In the genomic region with DNA sequence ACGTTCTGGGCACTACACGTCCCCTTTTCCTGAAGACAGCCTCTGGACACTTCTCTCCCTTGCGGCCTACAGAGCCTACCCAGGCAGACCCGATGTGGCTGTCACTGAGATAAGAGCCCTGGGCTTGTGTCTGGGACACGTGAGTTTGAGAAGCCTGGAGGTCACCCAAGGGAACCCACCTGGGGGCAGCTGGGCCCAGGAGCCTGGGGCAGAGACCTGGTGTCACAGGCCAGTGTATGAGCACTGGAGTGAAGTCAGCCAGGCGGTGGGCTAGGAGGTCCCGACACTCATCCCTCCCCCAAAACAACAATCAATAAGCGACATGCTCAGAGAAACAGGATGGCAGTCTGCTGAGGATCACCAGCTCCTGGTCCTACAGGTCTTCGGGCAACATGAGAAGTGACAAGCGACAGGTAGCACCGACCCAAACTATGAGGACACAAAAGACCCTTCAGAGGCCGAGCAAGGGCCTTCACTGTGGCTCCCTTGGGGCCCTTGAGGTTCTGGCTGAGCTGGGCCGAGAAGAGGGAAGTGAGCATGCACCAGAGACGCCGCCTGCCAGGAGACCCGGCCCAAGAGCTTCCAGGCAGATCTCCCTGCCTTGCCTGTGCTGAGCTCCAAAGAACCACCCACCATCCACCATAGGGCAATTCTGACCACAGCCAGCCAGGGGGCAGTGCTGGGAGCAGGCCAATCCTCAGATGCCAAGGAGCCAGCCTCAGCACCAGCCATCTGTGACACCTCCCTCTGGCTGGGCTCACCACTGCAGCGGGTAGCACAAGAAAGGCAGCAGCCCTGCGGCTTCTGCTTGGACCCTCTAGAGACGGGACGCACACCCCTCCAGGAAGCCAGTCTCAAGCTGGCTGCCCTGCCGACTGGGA, we compare ENCODE assay signal across 8 cellular contexts. TPM values are rescaled to one million over a fixed set of nuclear protein-coding genes. Genes with fewer than 3 reads are reported as not detected.
DNase-seq lines count a peak whose midpoint lies in the region; ATAC-seq and TF ChIP-seq lines count a peak whose summit lies in the region.

No MANE protein-coding gene starts in this region.

- H3K79me1 ChIP-seq in IMR-90 (ENCODE audit: low read depth in 1 of 2, low read length in 2 of 2), result no peaks in the 10 kb centered on the region

- no peak overlapping the region for H3K4me2 ChIP-seq in IMR-90 (ENCODE audit: low read depth, low read length)

- no peak overlapping the region for H3K18ac ChIP-seq in IMR-90 (ENCODE audit: low read depth, low read length)

- dilution Hi-C loops in IMR-90 (cut with HindIII; ENCODE audit: low sequenced_read_pairs, unreplicated experiment), result no loop called here

- peaks cover 25% of the 10 kb centered on the region; the same call in 1 of the 2 replicates for H3K27me3 ChIP-seq in IMR-90 (ENCODE audit: control insufficient read depth, insufficient read depth, low read length)

- TF ChIP-seq POLR2A in IMR-90 (IDR thresholded peaks at IDR 0.05; ENCODE audit: low read depth, low read length), result no peak

- TF ChIP-seq RAD21 in IMR-90 (IDR thresholded peaks at IDR 0.05; ENCODE audit: low read length), result no peak

- intact Hi-C loops in IMR-90 (cut with micrococcal nuclease), result no loop called here
- intact Hi-C loops in activated CD8-positive, alpha-beta T cell treated with anti-CD3 and anti-CD28 coated beads for 36 hours (cut with micrococcal nuclease), result loop anchor here (2.0 kb wide), 1 partner anchor 27 kb away; no protein-coding TSS in a partner anchor

- WGBS in IMR-90 (ENCODE audit: extremely low coverage in 2 of 2, insufficient read length in 1 of 2), 2 experiments, result 69% methylated on average over 8 of the region's 21 CpGs; no CpG with 5 or more reads in 1 of the 2 experiments

- no peaks in the 10 kb centered on the region for H3K9me1 ChIP-seq in IMR-90 (ENCODE audit: insufficient read depth, low read length)

- H2AK9ac ChIP-seq in IMR-90 (replicated peaks; ENCODE audit: low read depth, low read length, poor library complexity), result no peak overlapping the region

- H2AFZ ChIP-seq in IMR-90 (replicated peaks; ENCODE audit: low read length, poor library complexity), result no peak overlapping the region

- H3K27me3 Mint-ChIP-seq in activated CD8-positive, alpha-beta T cell treated with anti-CD3 and anti-CD28 coated beads for 36 hours, result peaks cover 5% of the 10 kb centered on the region

- in situ Hi-C loops in IMR-90 (cut with MboI; ENCODE audit: low sequenced_read_pairs), result no loop called here

- no peak overlapping the region for H3K14ac ChIP-seq in IMR-90 (replicated peaks; ENCODE audit: low read depth, low read length)

- peak; percentile 32; the same call in 1 of the 2 replicates for TF ChIP-seq CTCF in IMR-90 (conservative IDR thresholded peaks at IDR 0.05; ENCODE audit: low read depth, low read length)
- peak; percentile 27 for TF ChIP-seq CTCF in activated CD8-positive, alpha-beta T cell treated with anti-CD3 and anti-CD28 coated beads for 36 hours (IDR thresholded peaks at IDR 0.05)

- H3K9me3 ChIP-seq in IMR-90 (ENCODE audit: control insufficient read depth, insufficient read depth, low read length), result peaks cover 11% of the 10 kb centered on the region

- H3K4ac ChIP-seq in IMR-90 (ENCODE audit: low read depth, low read length), result no peak overlapping the region

- no peak overlapping the region for H3K23ac ChIP-seq in IMR-90 (ENCODE audit: low read depth, low read length)

- no TSS peak for BruUV-seq in IMR-90 (replicated peaks; lab: Mats Ljungman, UMichigan)

- no peak overlapping the region for H2BK5ac ChIP-seq in IMR-90 (ENCODE audit: low read depth, low read length, poor library complexity, severe bottlenecking)

- H3K36me3 Mint-ChIP-seq in activated CD8-positive, alpha-beta T cell treated with anti-CD3 and anti-CD28 coated beads for 36 hours (ENCODE audit: low read depth), result no peaks in the 10 kb centered on the region

- DNase-seq in SHP77 (lab: John Stamatoyannopoulos, UW) (peak; percentile 19 to 46), SHP77 treated with DMSO at 0.1 percent for 48 hours (lab: John Stamatoyannopoulos, UW) (no peak), IMR-90 (no peak), lung microvascular endothelial cell (ENCODE audit: low read depth in 2 of 2) (peak; percentile 24 to 29)
- DNase-seq in activated CD8-positive, alpha-beta T cell treated with anti-CD3 and anti-CD28 coated beads for 36 hours, result peak; percentile 49

- H3K4me3 Mint-ChIP-seq in activated CD8-positive, alpha-beta T cell treated with anti-CD3 and anti-CD28 coated beads for 36 hours, result no peak overlapping the region

- POLR2A ChIA-PET in IMR-90 (lab: Charles Lee; ENCODE audit: unreplicated experiment), result no interaction called here
- POLR2A ChIA-PET in activated CD8-positive, alpha-beta T cell treated with anti-CD3 and anti-CD28 coated beads for 36 hours (lab: Charles Lee), result no interaction called here

- no peak overlapping the region for H4K91ac ChIP-seq in IMR-90 (ENCODE audit: insufficient read depth, low read depth, low read length)

- H3K9ac ChIP-seq in IMR-90 (ENCODE audit: low read depth, low read length), result no peak overlapping the region

- no peak overlapping the region for H2BK120ac ChIP-seq in IMR-90 (ENCODE audit: low read depth, low read length)

- H2BK15ac ChIP-seq in IMR-90 (ENCODE audit: low read depth, low read length), result no peak overlapping the region

- H3K4me1 Mint-ChIP-seq in activated CD8-positive, alpha-beta T cell treated with anti-CD3 and anti-CD28 coated beads for 36 hours (ENCODE audit: low read depth), result no peaks in the 10 kb centered on the region

- H3K9me3 Mint-ChIP-seq in activated CD8-positive, alpha-beta T cell treated with anti-CD3 and anti-CD28 coated beads for 36 hours, result peaks cover 2% of the 10 kb centered on the region

- no peak overlapping the region for H2AK5ac ChIP-seq in IMR-90 (ENCODE audit: low read depth, low read length)

- H3K4me3 ChIP-seq in IMR-90 (ENCODE audit: insufficient read depth, low read depth, low read length), result no peak overlapping the region

- no peak overlapping the region for H3K27ac ChIP-seq in IMR-90 (ENCODE audit: insufficient read depth, low read length)

- no peak overlapping the region for H4K5ac ChIP-seq in IMR-90 (ENCODE audit: low read depth, low read length)

- no peaks in the 10 kb centered on the region for H3K4me1 ChIP-seq in IMR-90 (ENCODE audit: control insufficient read depth, insufficient read depth, low read length)

- H3K27ac Mint-ChIP-seq in activated CD8-positive, alpha-beta T cell treated with anti-CD3 and anti-CD28 coated beads for 36 hours, result no peak overlapping the region

- CTCF ChIA-PET in IMR-90 (lab: Yijun Ruan, JAX), result no interaction called here
- CTCF ChIA-PET in activated CD8-positive, alpha-beta T cell treated with anti-CD3 and anti-CD28 coated beads for 36 hours (lab: Charles Lee), result interaction anchor here (0.7 to 1.5 kb wide), 9 partner anchors 11 to 172 kb away, joined by 3 to 5 read pairs (median 4); a partner anchor contains a TSS

- ATAC-seq in IMR-90 (ENCODE audit: low read depth) (no peak), HG02798 (IDR thresholded peaks at IDR 0.05; ENCODE audit: poor library complexity, unreplicated experiment) (no peak), HG02678 (IDR thresholded peaks at IDR 0.05; ENCODE audit: unreplicated experiment) (no peak), HG03280 (IDR thresholded peaks at IDR 0.05; ENCODE audit: unreplicated experiment) (no peak)
- peak; percentile 84 for ATAC-seq in activated CD8-positive, alpha-beta T cell treated with anti-CD3 and anti-CD28 coated beads for 36 hours

- no peaks in the 10 kb centered on the region for H4K20me1 ChIP-seq in IMR-90 (ENCODE audit: insufficient read depth, low read length)

- H2BK20ac ChIP-seq in IMR-90 (ENCODE audit: low read depth, low read length), result no peak overlapping the region

- H3K36me3 ChIP-seq in IMR-90 (ENCODE audit: control insufficient read depth, insufficient read depth, low read length), result no peaks in the 10 kb centered on the region

- H3K56ac ChIP-seq in IMR-90 (ENCODE audit: extremely low read depth, insufficient read depth, low read length), result no peak overlapping the region

- H4K8ac ChIP-seq in IMR-90 (ENCODE audit: low read depth in 2 of 2, low read length in 2 of 2), result no peak overlapping the region

TF ChIP-seq in IMR-90, 13 proteins besides CTCF, POLR2A, EP300 and RAD21 (continues in another document):
- TF ChIP-seq, protein P1, sequence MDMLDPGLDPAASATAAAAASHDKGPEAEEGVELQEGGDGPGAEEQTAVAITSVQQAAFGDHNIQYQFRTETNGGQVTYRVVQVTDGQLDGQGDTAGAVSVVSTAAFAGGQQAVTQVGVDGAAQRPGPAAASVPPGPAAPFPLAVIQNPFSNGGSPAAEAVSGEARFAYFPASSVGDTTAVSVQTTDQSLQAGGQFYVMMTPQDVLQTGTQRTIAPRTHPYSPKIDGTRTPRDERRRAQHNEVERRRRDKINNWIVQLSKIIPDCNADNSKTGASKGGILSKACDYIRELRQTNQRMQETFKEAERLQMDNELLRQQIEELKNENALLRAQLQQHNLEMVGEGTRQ (IDR thresholded peaks at IDR 0.05; ENCODE audit: low read depth, low read length), result no peak

RNA-seq across cellular contexts. Expression of a gene that starts 11.0 kb away (rescaled TPM):
- total RNA-seq in IMR-90 (2012; rRNA removed) (under 0.01 TPM in 2 replicates), lung microvascular endothelial cell (under 0.01 TPM in 2 replicates)
- 0.09 and 0.16 TPM in 2 replicates for polyA plus RNA-seq in IMR-90 (2012; rRNA removed)
- 0.05 and 0.20 TPM in 2 replicates for polyA plus RNA-seq in IMR-90 (2012; cell fraction: cytosol; rRNA removed)
- 0.05 and 0.16 TPM in 2 replicates for polyA plus RNA-seq in IMR-90 (2012; cell fraction: nucleus; rRNA removed; ENCODE audit: low replicate concordance)
- under 1 TPM in 1 of 2 experiments, not detected in 1; 0.14 TPM for total RNA-seq in activated CD8-positive, alpha-beta T cell treated with anti-CD3 and anti-CD28 coated beads for 36 hours

RNA-seq across cellular contexts. Expression of a gene that starts 37.1 kb away (rescaled TPM):
- total RNA-seq in IMR-90 (2012; rRNA removed) (26.9 and 27.6 TPM in 2 replicates), lung microvascular endothelial cell (31.9 and 33.1 TPM in 2 replicates)
- polyA plus RNA-seq in IMR-90 (2012; rRNA removed), result 35.2 and 39.1 TPM in 2 replicates
- 23.9 and 50.9 TPM in 2 replicates for polyA plus RNA-seq in IMR-90 (2012; cell fraction: cytosol; rRNA removed)
- polyA plus RNA-seq in IMR-90 (2012; cell fraction: nucleus; rRNA removed; ENCODE audit: low replicate concordance), result 15.4 and 26.3 TPM in 2 replicates
- 10 to 100 TPM; 18.5 to 21.3 TPM for total RNA-seq in activated CD8-positive, alpha-beta T cell treated with anti-CD3 and anti-CD28 coated beads for 36 hours

RNA-seq across cellular contexts. Expression of a gene that starts 37.6 kb away (rescaled TPM):
- total RNA-seq in IMR-90 (2012; rRNA removed), result 0.18 TPM in 1 of 2 replicates, not detected in the other
- polyA plus RNA-seq in IMR-90 (2012; rRNA removed), result 0.13 and 0.22 TPM in 2 replicates
- polyA plus RNA-seq in IMR-90 (2012; cell fraction: cytosol; rRNA removed), result 0.22 TPM in 2 replicates
- 2.2 and 2.5 TPM in 2 replicates for polyA plus RNA-seq in IMR-90 (2012; cell fraction: nucleus; rRNA removed; ENCODE audit: low replicate concordance)
- total RNA-seq in activated CD8-positive, alpha-beta T cell treated with anti-CD3 and anti-CD28 coated beads for 36 hours, result 1 to 10 TPM in 1 of 2 experiments, under 1 TPM in 1; 0.70 to 1.1 TPM
- not detected in 2 replicates for total RNA-seq in lung microvascular endothelial cell

RNA-seq across cellular contexts. Expression of a gene that starts 51.7 kb away (rescaled TPM):
- total RNA-seq in IMR-90 (2012; rRNA removed) (6.7 and 7.2 TPM in 2 replicates), lung microvascular endothelial cell (2.4 TPM in 2 replicates)
- polyA plus RNA-seq in IMR-90 (2012; rRNA removed), result 21.1 and 25.5 TPM in 2 replicates
- 15.6 and 31.1 TPM in 2 replicates for polyA plus RNA-seq in IMR-90 (2012; cell fraction: cytosol; rRNA removed)
- polyA plus RNA-seq in IMR-90 (2012; cell fraction: nucleus; rRNA removed; ENCODE audit: low replicate concordance), result 48.5 and 108 TPM in 2 replicates
- 1 to 10 TPM; 2.5 to 2.7 TPM for total RNA-seq in activated CD8-positive, alpha-beta T cell treated with anti-CD3 and anti-CD28 coated beads for 36 hours

Comparison
In these comparisons a context has a peak if more than half of its experiments do, and no peak if none do; other contexts are left out.
1. DNase-seq: peak in SHP77 (2 of 2), activated CD8-positive, alpha-beta T cell treated with anti-CD3 and anti-CD28 coated beads for 36 hours (single experiment) and lung microvascular endothelial cell (2 of 2); none in SHP77 treated with DMSO at 0.1 percent for 48 hours (single experiment) and IMR-90 (single experiment).